In genomic region chr5:178585465-178585864, GRCh38 we compare ENCODE assay signal across 8 cellular contexts. TPM values are rescaled to one million over a fixed set of nuclear protein-coding genes. Genes with fewer than 3 reads are reported as not detected.
DNase-seq lines count a peak whose midpoint lies in the region; ATAC-seq and TF ChIP-seq lines count a peak whose summit lies in the region.
"Not testable (repeated sequence)": the region's sequence is repeated elsewhere in the genome, so short reads cannot be mapped to it uniquely, and the experiment has no call there.

No MANE protein-coding gene starts in this region.

- peak; percentile 84 for ATAC-seq in HG02884 (IDR thresholded peaks at IDR 0.05; ENCODE audit: unreplicated experiment)

- H3K27ac ChIP-seq in fibroblast of lung (ENCODE audit: insufficient read depth, low read length); transverse colon: not testable (repeated sequence)

- not testable (repeated sequence) for H3K4me1 Mint-ChIP-seq in activated T-helper 2 cell treated with anti-CD3 and anti-CD28 coated beads, Interferon-gamma antibody, Interleukin-2, Interleukin-4, amounts not matched to agents 10 μg/mL and 5 μg/mL and 100 μg/mL, durations not matched to agents 14 hours and 24 hours and 36 hours (ENCODE audit: low read depth)

- H3K9me3 ChIP-seq in fibroblast of lung (ENCODE audit: control insufficient read depth, insufficient read depth, low read depth, low read length); transverse colon: not testable (repeated sequence)

- not testable (repeated sequence) for H3K79me2 ChIP-seq in fibroblast of lung (ENCODE audit: control insufficient read depth, insufficient read depth, low read length)

- H3K27me3 Mint-ChIP-seq in activated T-helper 2 cell treated with anti-CD3 and anti-CD28 coated beads, Interferon-gamma antibody, Interleukin-2, Interleukin-4, amounts not matched to agents 10 μg/mL and 5 μg/mL and 100 μg/mL, durations not matched to agents 14 hours and 24 hours and 36 hours (ENCODE audit: low read depth): peaks cover 27% of the 10 kb centered on the region

- not testable (repeated sequence) for H3K4me1 ChIP-seq in fibroblast of lung (ENCODE audit: control insufficient read depth, extremely low read depth, insufficient read depth, low read length)
- H3K4me1 ChIP-seq in transverse colon: peaks cover 0 to 12% (median 7%) of the 10 kb centered on the region in 4 donors

- not testable (repeated sequence) for TF ChIP-seq POLR2A in transverse colon (IDR thresholded peaks at IDR 0.05)

- intact Hi-C loops in activated T-helper 2 cell treated with anti-CD3 and anti-CD28 coated beads, Interferon-gamma antibody, Interleukin-2, Interleukin-4, amounts not matched to agents 10 μg/mL and 5 μg/mL and 100 μg/mL, durations not matched to agents 14 hours and 24 hours and 36 hours (cut with micrococcal nuclease); transverse colon (cut with DNase I; ENCODE audit: low total_unique reads): not testable (repeated sequence)

- not testable (repeated sequence) for H3K4me2 ChIP-seq in fibroblast of lung (ENCODE audit: extremely low read depth, insufficient read depth, low read length)

- H3K9me3 Mint-ChIP-seq in activated T-helper 2 cell treated with anti-CD3 and anti-CD28 coated beads, Interferon-gamma antibody, Interleukin-2, Interleukin-4, amounts not matched to agents 10 μg/mL and 5 μg/mL and 100 μg/mL, durations not matched to agents 14 hours and 24 hours and 36 hours: not testable (repeated sequence)

- H4K20me1 ChIP-seq in fibroblast of lung (ENCODE audit: control insufficient read depth, extremely low read depth, insufficient read depth, low read length): not testable (repeated sequence)

- H3K9ac ChIP-seq in fibroblast of lung (ENCODE audit: insufficient read depth, low read length): peak overlapping the region; percentile 37

- peak overlapping the region in 1 of 4 experiments; percentile 14 for H3K4me3 ChIP-seq in fibroblast of lung (replicated peaks in 1 of 4; ENCODE audit: control extremely low read depth in 1 of 4, insufficient read depth in 1 of 4, low read depth in 3 of 4, low read length in 4 of 4)
- H3K4me3 ChIP-seq in transverse colon: not testable (repeated sequence)

- TF ChIP-seq CTCF in fibroblast of lung (conservative IDR thresholded peaks at IDR 0.05 in 1 of 2, IDR thresholded peaks at IDR 0.05 in 1 of 2; ENCODE audit: low read depth in 1 of 2, low read length in 2 of 2); transverse colon (IDR thresholded peaks at IDR 0.05): not testable (repeated sequence)

- WGBS in transverse colon (ENCODE audit: low coverage in 1 of 2), 2 donors: 73 to 89% methylated on average over 8 to 10 of the region's 11 CpGs

- not testable (repeated sequence) for H3K36me3 Mint-ChIP-seq in activated T-helper 2 cell treated with anti-CD3 and anti-CD28 coated beads, Interferon-gamma antibody, Interleukin-2, Interleukin-4, amounts not matched to agents 10 μg/mL and 5 μg/mL and 100 μg/mL, durations not matched to agents 14 hours and 24 hours and 36 hours (ENCODE audit: low read depth)

- H2AFZ ChIP-seq in fibroblast of lung (ENCODE audit: low read length): not testable (repeated sequence)

- not testable (repeated sequence) for H3K36me3 ChIP-seq in fibroblast of lung (ENCODE audit: control insufficient read depth, insufficient read depth, low read length); transverse colon

- DNase-seq in ELR (ENCODE audit: low read depth) (peak; percentile 14), RPMI8226 (peak; percentile 47), fibroblast of lung (ENCODE audit: low read depth in 2 of 2) (peak in 1 of 2 donors; percentile 8), left kidney (ENCODE audit: low read depth, low spot score) (peak; percentile 72), retina (peak; percentile 46), transverse colon (peak; percentile 22)
- peak; percentile 12 for DNase-seq in activated T-helper 2 cell treated with anti-CD3 and anti-CD28 coated beads, Interferon-gamma antibody, Interleukin-2, Interleukin-4, amounts not matched to agents 10 μg/mL and 5 μg/mL and 100 μg/mL, durations not matched to agents 14 hours and 24 hours and 36 hours (ENCODE audit: low spot score)

- not testable (repeated sequence) for H3K4me3 Mint-ChIP-seq in activated T-helper 2 cell treated with anti-CD3 and anti-CD28 coated beads, Interferon-gamma antibody, Interleukin-2, Interleukin-4, amounts not matched to agents 10 μg/mL and 5 μg/mL and 100 μg/mL, durations not matched to agents 14 hours and 24 hours and 36 hours (ENCODE audit: low read depth)

- not testable (repeated sequence) for H3K27ac Mint-ChIP-seq in activated T-helper 2 cell treated with anti-CD3 and anti-CD28 coated beads, Interferon-gamma antibody, Interleukin-2, Interleukin-4, amounts not matched to agents 10 μg/mL and 5 μg/mL and 100 μg/mL, durations not matched to agents 14 hours and 24 hours and 36 hours

- not testable (repeated sequence) for H3K27me3 ChIP-seq in fibroblast of lung (ENCODE audit: control insufficient read depth, insufficient read depth, low read length)
- peaks cover 40% of the 10 kb centered on the region for H3K27me3 ChIP-seq in transverse colon

- TF ChIP-seq EP300 in transverse colon (IDR thresholded peaks at IDR 0.05; ENCODE audit: low read depth): not testable (repeated sequence)

- in situ Hi-C loops in transverse colon (cut with MboI; ENCODE audit: low pct_ligation_motif_present in 1 of 4, low pct_unique_long_range_greater_than_20kb in 1 of 4, low sequenced_read_pairs in 3 of 4): not testable (repeated sequence)

RNA-seq across cellular contexts. Expression of gene COL23A1, which starts 4.7 kb away (rescaled TPM):
- not detected in 2 replicates for total RNA-seq in activated T-helper 2 cell treated with anti-CD3 and anti-CD28 coated beads, Interferon-gamma antibody, Interleukin-2, Interleukin-4, amounts not matched to agents 10 μg/mL and 5 μg/mL and 100 μg/mL, durations not matched to agents 14 hours and 24 hours and 36 hours
- total RNA-seq in fibroblast of lung (under 0.01 TPM in 1 of 2 replicates, not detected in the other), transverse colon (1 to 10 TPM in 2 of 4 donors, under 1 TPM in 1, not detected in 1; 0.14 to 2.2 (median 1.4) TPM)
- not detected in 2 replicates for polyA plus RNA-seq in fibroblast of lung
- polyA plus RNA-seq in fibroblast of lung (2012): not detected in 2 replicates
- 0.11 TPM in 1 of 2 replicates, not detected in the other for polyA minus RNA-seq in fibroblast of lung (ENCODE audit: low replicate concordance)

RNA-seq across cellular contexts. Expression of gene CLK4, which starts 41.4 kb away (rescaled TPM):
- 21.9 and 23.6 TPM in 2 replicates for total RNA-seq in activated T-helper 2 cell treated with anti-CD3 and anti-CD28 coated beads, Interferon-gamma antibody, Interleukin-2, Interleukin-4, amounts not matched to agents 10 μg/mL and 5 μg/mL and 100 μg/mL, durations not matched to agents 14 hours and 24 hours and 36 hours
- total RNA-seq in fibroblast of lung (23.4 and 27.9 TPM in 2 replicates), transverse colon (10 to 100 TPM; 36.0 to 72.6 (median 52.4) TPM)
- polyA plus RNA-seq in fibroblast of lung: 11.0 and 20.7 TPM in 2 replicates
- 7.0 and 13.8 TPM in 2 replicates for polyA plus RNA-seq in fibroblast of lung (2012)
- polyA minus RNA-seq in fibroblast of lung (ENCODE audit: low replicate concordance): 1.7 and 2.7 TPM in 2 replicates
